18 cellular contexts compared by ENCODE assay signal in genomic region chr5:145104106-145104505, GRCh38.
"Had no signal": no experiment of that assay in that cellular context is flagged by ENCODE, and none has a peak within 500 bp of the region (broad histone marks: within the 10 kb centered on the region; RNA-seq: fewer than 3 reads in every experiment).

No MANE protein-coding gene starts in this region.

- H3K36me3 ChIP-seq: SJSA1 had no signal

- H3K27ac ChIP-seq: SJSA1, SK-N-MC had no signal

- DNase-seq: KBM-7, MV-4-11, NCI-H1048, NCI-H1105, NCI-H1436 treated with DMSO at 0.1 percent for 48 hours, NCI-H1694, NCI-H187 treated with DMSO at 0.1 percent for 48 hours, NCI-H2029 treated with DMSO at 0.1 percent for 48 hours, NCI-H2227 treated with DMSO at 0.1 percent for 48 hours, NCI-H524, NCI-H526 treated with DMSO at 0.1 percent for 48 hours, NCI-H748 treated with DMSO at 0.1 percent for 48 hours, Right ventricle myocardium superior, RPMI8226, SIG-M5 had no signal

- H3K27me3 ChIP-seq: SJSA1 had no signal

- FAIRE-seq: RCC 7860 had no signal

- H3K4me3 ChIP-seq: SJSA1, SK-N-MC had no signal

- H3K9me3 ChIP-seq: SJSA1 had no signal
